ENCODE assay signal across 8 cellular contexts in the genomic region with DNA sequence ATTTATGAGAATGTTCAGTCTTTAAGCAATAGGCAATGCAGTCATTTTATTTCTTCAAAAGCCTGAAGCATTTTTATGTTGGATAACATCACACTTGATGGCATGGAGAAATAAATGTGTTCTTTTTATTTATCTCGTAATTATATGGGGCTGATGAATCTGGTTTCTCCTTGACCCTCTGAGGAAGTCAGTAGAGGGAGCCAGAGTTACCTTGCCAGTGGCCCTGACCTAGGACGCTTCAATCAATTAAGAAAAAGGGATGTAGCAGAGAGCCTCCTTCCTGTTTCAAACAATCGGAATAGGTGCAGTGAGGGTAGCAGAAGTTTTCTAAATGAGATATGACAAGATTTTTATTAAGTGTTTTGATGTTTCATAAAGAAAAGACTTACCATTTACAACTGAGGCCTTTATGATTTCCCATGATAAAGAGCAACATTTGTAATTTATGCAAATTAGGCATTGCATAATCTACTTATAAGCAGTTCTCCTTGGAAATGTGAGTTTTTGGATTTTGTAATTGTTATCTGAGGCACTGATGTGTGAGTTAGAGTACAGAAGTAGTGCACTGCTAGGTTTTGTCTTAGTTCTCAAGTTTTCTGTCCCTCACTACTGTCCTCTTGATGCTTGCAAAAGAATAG.
DNase-seq lines count a peak whose midpoint lies in the region; ATAC-seq, FAIRE-seq and TF ChIP-seq lines count a peak whose summit lies in the region.

No MANE protein-coding gene starts in this region.

- 48 to 57% methylated on average over 3 of the region's 3 CpGs for WGBS in tibial nerve, 2 donors

- H3K27me3 ChIP-seq in foreskin keratinocyte (no peaks in the 10 kb centered on the region), tibial nerve (no peaks in the 10 kb centered on the region)

- TF ChIP-seq CTCF in foreskin keratinocyte (conservative IDR thresholded peaks at IDR 0.05) (peak; percentile 72), tibial nerve (IDR thresholded peaks at IDR 0.05) (peak in 3 of 5 experiments; percentile 19 to 37 (median 21))

- no peak for TF ChIP-seq POLR2A in H54 (IDR thresholded peaks at IDR 0.05; ENCODE audit: low read depth, low read length)
- no peak for TF ChIP-seq POLR2A in tibial nerve (IDR thresholded peaks at IDR 0.05)

- H3K4me3 ChIP-seq in tibial nerve = no peak overlapping the region

- DNase-seq in COR-L47 (lab: John Stamatoyannopoulos, UW) (peak; percentile 27), H54 (ENCODE audit: insufficient read length, low spot score) (no peak), RPMI7951 (ENCODE audit: low read depth) (peak; percentile 41), foreskin keratinocyte (peak in 1 of 2 donors; percentile 37), tibial nerve (ENCODE audit: low spot score in 2 of 2) (no peak), 8988T (no peak), NCI-H1436 (lab: John Stamatoyannopoulos, UW) (no peak)

- ATAC-seq in foreskin keratinocyte (no peak), HG03520 (IDR thresholded peaks at IDR 0.05; ENCODE audit: unreplicated experiment) (no peak)

- FAIRE-seq in H54 (lab: Jason Lieb, UNC) = peak; percentile 77

- no peaks in the 10 kb centered on the region for H3K9me3 ChIP-seq in tibial nerve

- peaks cover 28% of the 10 kb centered on the region for H3K4me1 ChIP-seq in foreskin keratinocyte
- peaks cover 0 to 20% (median 1%) of the 10 kb centered on the region in 4 donors for H3K4me1 ChIP-seq in tibial nerve

- no peak overlapping the region for H3K27ac ChIP-seq in foreskin keratinocyte
- H3K27ac ChIP-seq in tibial nerve = peak overlapping the region in 2 of 4 donors; percentile 9 to 10

- TF ChIP-seq EP300 in tibial nerve (IDR thresholded peaks at IDR 0.05) = no peak

- H3K36me3 ChIP-seq in tibial nerve = no peaks in the 10 kb centered on the region

Comparison
In these comparisons a context has a peak if more than half of its experiments do, and no peak if none do; other contexts are left out.
1. DNase-seq: peak in COR-L47 (single experiment) and RPMI7951 (single experiment); none in H54 (single experiment), tibial nerve (0 of 2), 8988T (single experiment) and NCI-H1436 (single experiment).